ENCODE assay signal across 23 cellular contexts in the genomic region with DNA sequence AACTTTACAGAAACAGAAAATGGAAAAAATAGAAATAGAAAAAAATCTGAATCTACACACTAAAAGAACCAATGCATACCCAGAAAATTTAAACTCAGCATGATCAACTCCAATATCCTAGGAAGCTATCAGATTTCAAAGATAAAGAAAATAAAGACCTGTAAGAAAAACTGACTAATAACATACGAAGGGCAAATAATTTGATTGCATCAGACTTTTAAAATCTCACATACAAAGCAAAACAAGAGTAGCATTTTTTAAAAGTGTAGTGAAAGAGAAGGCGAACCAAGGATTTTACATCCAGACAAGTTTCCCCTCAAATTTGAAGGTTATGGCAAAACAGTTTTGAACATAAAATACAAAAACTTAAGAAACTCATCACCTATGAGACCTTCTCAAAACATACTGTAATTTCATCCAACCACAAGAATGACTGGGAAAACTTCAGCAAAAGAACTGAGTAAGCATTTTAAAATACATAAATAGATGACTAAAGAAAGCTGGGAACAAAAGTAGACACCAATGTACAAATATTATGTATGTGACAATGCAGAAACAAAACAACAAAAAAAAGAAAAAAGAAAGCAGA. TPM values are rescaled to one million over a fixed set of nuclear protein-coding genes. Genes with fewer than 3 reads are reported as not detected.
A peak's percentile ranks its signal among the peaks of the same experiment; 100 is the strongest.
DNase-seq lines count a peak whose midpoint lies in the region; ATAC-seq, FAIRE-seq and TF ChIP-seq lines count a peak whose summit lies in the region.
"Had no signal": no experiment of that assay in that cellular context is flagged by ENCODE, and none has a peak within 500 bp of the region (broad histone marks: within the 10 kb centered on the region; RNA-seq: fewer than 3 reads in every experiment).

No MANE protein-coding gene starts in this region.

- WGBS in trophoblast cell (ENCODE audit: extremely low coverage, insufficient coverage, insufficient read length): no CpG with 5 or more reads among the region's 2 CpGs

- H3K36me3 Mint-ChIP-seq in central memory CD8-positive, alpha-beta T cell (ENCODE audit: insufficient read depth): peaks cover 19% of the 10 kb centered on the region
- H3K36me3 Mint-ChIP-seq in stimulated activated naive B cell treated with anti-CD40 and anti-IgM and Interleukin-4, amounts not matched to agents 10 μg/mL and 1 μg/mL and 100 μg/mL, for 72 hours: peaks cover 50 to 64% of the 10 kb centered on the region in 2 donors

- no peak overlapping the region for H3K4me3 Mint-ChIP-seq in central memory CD8-positive, alpha-beta T cell
- no peak overlapping the region for H3K4me3 Mint-ChIP-seq in stimulated activated naive B cell treated with anti-CD40 and anti-IgM and Interleukin-4, amounts not matched to agents 10 μg/mL and 1 μg/mL and 100 μg/mL, for 72 hours
- H3K4me3 Mint-ChIP-seq: natural killer cell treated with Interleukin-12 subunit alpha and Interleukin-12 subunit beta and Interleukin-15 and Interleukin-18, amount 100 ng/mL, for 72 hours; T-cell had no signal

- H3K9me3 ChIP-seq in PC-9 (ENCODE audit: insufficient read depth, low read depth) (no peaks in the 10 kb centered on the region), trophoblast cell (ENCODE audit: insufficient read depth, low read depth, low read length) (no peaks in the 10 kb centered on the region)
- H3K9me3 ChIP-seq: thyroid gland had no signal

- H3K14ac ChIP-seq in trophoblast cell (ENCODE audit: low read length): no peak overlapping the region

- POLR2A ChIA-PET in PC-9 (lab: Charles Lee; ENCODE audit: unreplicated experiment): no interaction called here

- no peaks in the 10 kb centered on the region for H3K79me1 ChIP-seq in trophoblast cell (ENCODE audit: low read length)

- TF ChIP-seq CTCF in D721Med (IDR thresholded peaks at IDR 0.05; ENCODE audit: insufficient read depth, missing control alignments): no peak
- TF ChIP-seq CTCF in PC-9 (conservative IDR thresholded peaks at IDR 0.05): no peak

- H3K4me3 ChIP-seq in PC-9: no peak overlapping the region
- no peak overlapping the region for H3K4me3 ChIP-seq in trophoblast cell (ENCODE audit: low read depth, low read length)
- H3K4me3 ChIP-seq: thyroid gland had no signal

- no peak overlapping the region for H3K4ac ChIP-seq in trophoblast cell (ENCODE audit: low read depth, low read length)

- no peak overlapping the region for H2BK120ac ChIP-seq in trophoblast cell (ENCODE audit: insufficient read depth, low read length, poor library complexity)

- no peak overlapping the region for H4K12ac ChIP-seq in trophoblast cell (ENCODE audit: low read depth, low read length)

- no peak overlapping the region for H3K4me2 ChIP-seq in PC-9
- H3K4me2 ChIP-seq in trophoblast cell (ENCODE audit: low read length): no peak overlapping the region

- H3K27ac ChIP-seq in PC-9 (peak overlapping the region; percentile 25; the same call in 1 of the 2 replicates), trophoblast cell (ENCODE audit: low read depth, low read length) (no peak overlapping the region)
- H3K27ac ChIP-seq: thyroid gland had no signal

- H3K18ac ChIP-seq in trophoblast cell (ENCODE audit: low read length): no peak overlapping the region

- intact Hi-C loops in PC-9 (cut with micrococcal nuclease; ENCODE audit: unreplicated experiment): no loop called here

- no peaks in the 10 kb centered on the region for H3F3A ChIP-seq in PC-9 (ENCODE audit: insufficient read depth, low read depth)

- no peak for ATAC-seq in central memory CD8-positive, alpha-beta T cell (replicated peaks; ENCODE audit: extremely low read depth, poor library complexity, severe bottlenecking)
- no peak for ATAC-seq in stimulated activated naive B cell treated with anti-CD40 and anti-IgM and Interleukin-4, amounts not matched to agents 10 μg/mL and 1 μg/mL and 100 μg/mL, for 72 hours (replicated peaks)
- ATAC-seq: esophagus mucosa; left cardiac atrium; natural killer cell treated with Interleukin-12 subunit alpha and Interleukin-12 subunit beta and Interleukin-15 and Interleukin-18, amount 100 ng/mL, for 72 hours; T-cell had no signal

- peak overlapping the region; percentile 29 for H3K27ac Mint-ChIP-seq in central memory CD8-positive, alpha-beta T cell (ENCODE audit: low read depth)
- no peak overlapping the region for H3K27ac Mint-ChIP-seq in stimulated activated naive B cell treated with anti-CD40 and anti-IgM and Interleukin-4, amounts not matched to agents 10 μg/mL and 1 μg/mL and 100 μg/mL, for 72 hours
- H3K27ac Mint-ChIP-seq: natural killer cell treated with Interleukin-12 subunit alpha and Interleukin-12 subunit beta and Interleukin-15 and Interleukin-18, amount 100 ng/mL, for 72 hours; T-cell had no signal

- H3K27me3 ChIP-seq in PC-9 (ENCODE audit: insufficient read depth, low read depth): no peaks in the 10 kb centered on the region
- no peaks in the 10 kb centered on the region for H3K27me3 ChIP-seq in trophoblast cell (ENCODE audit: insufficient read depth, low read length)
- H3K27me3 ChIP-seq: thyroid gland had no signal

- H2BK5ac ChIP-seq in trophoblast cell (ENCODE audit: low read depth, low read length, poor library complexity): no peak overlapping the region

- no peak overlapping the region for H2BK12ac ChIP-seq in trophoblast cell (ENCODE audit: low read length)

- CTCF ChIA-PET in PC-9 (lab: Charles Lee): no interaction called here

- BruUV-seq in PC-9 (replicated peaks; lab: Mats Ljungman, UMichigan): no TSS peak

- H4K20me1 ChIP-seq in PC-9 (ENCODE audit: insufficient read depth): no peaks in the 10 kb centered on the region

- H3K4me1 ChIP-seq in PC-9 (replicated peaks; ENCODE audit: insufficient read depth): no peaks in the 10 kb centered on the region; the same call in 1 of the 2 replicates
- no peaks in the 10 kb centered on the region for H3K4me1 ChIP-seq in trophoblast cell (ENCODE audit: control insufficient read depth in 1 of 2, insufficient read depth in 2 of 2, low read length in 2 of 2)
- H3K4me1 ChIP-seq: thyroid gland had no signal

- H3K23ac ChIP-seq in trophoblast cell (ENCODE audit: low read length): no peak overlapping the region

- DNase-seq in D721Med (ENCODE audit: insufficient read length, low spot score) (no peak), PC-9 (no peak), non-pigmented ciliary epithelial cell (ENCODE audit: low read depth) (peak; percentile 9), H4 (ENCODE audit: low spot score) (no peak), T-helper 9 cell (no peak), trophoblast cell (no peak)
- DNase-seq in central memory CD8-positive, alpha-beta T cell (ENCODE audit: low spot score in 2 of 2): no peak
- no peak for DNase-seq in stimulated activated naive B cell treated with anti-CD40 and anti-IgM and Interleukin-4, amounts not matched to agents 10 μg/mL and 1 μg/mL and 100 μg/mL, for 72 hours
- DNase-seq: activated CD4-positive, alpha-beta T cell treated with anti-CD3 and anti-CD28 coated beads, Interleukin-2, amount 50 U/mL, for 1 hour; cerebellar nuclear complex; DMS79 treated with DMSO at 0.1 percent for 48 hours; effector CD8-positive, alpha-beta T cell; Kasumi-1; left cardiac atrium; NCI-H1436; NCI-H2171 treated with DMSO at 0.1 percent for 48 hours; stimulated activated CD4-positive, alpha-beta T cell treated with anti-CD3 and anti-CD28 coated beads, Interleukin-2, amount 100 ng/mL, for 24 hours; stimulated activated naive CD4-positive, alpha-beta T cell; T-cell; thyroid gland had no signal

- H3K27me3 Mint-ChIP-seq in central memory CD8-positive, alpha-beta T cell: no peaks in the 10 kb centered on the region
- H3K27me3 Mint-ChIP-seq in stimulated activated naive B cell treated with anti-CD40 and anti-IgM and Interleukin-4, amounts not matched to agents 10 μg/mL and 1 μg/mL and 100 μg/mL, for 72 hours: no peaks in the 10 kb centered on the region
- H3K27me3 Mint-ChIP-seq: natural killer cell treated with Interleukin-12 subunit alpha and Interleukin-12 subunit beta and Interleukin-15 and Interleukin-18, amount 100 ng/mL, for 72 hours; T-cell had no signal

- H4K8ac ChIP-seq in trophoblast cell (ENCODE audit: low read depth, low read length): no peak overlapping the region

- no peaks in the 10 kb centered on the region for H3K9me3 Mint-ChIP-seq in central memory CD8-positive, alpha-beta T cell
- no peaks in the 10 kb centered on the region for H3K9me3 Mint-ChIP-seq in stimulated activated naive B cell treated with anti-CD40 and anti-IgM and Interleukin-4, amounts not matched to agents 10 μg/mL and 1 μg/mL and 100 μg/mL, for 72 hours
- H3K9me3 Mint-ChIP-seq: natural killer cell treated with Interleukin-12 subunit alpha and Interleukin-12 subunit beta and Interleukin-15 and Interleukin-18, amount 100 ng/mL, for 72 hours; T-cell had no signal

- H3K9me2 ChIP-seq in PC-9 (ENCODE audit: insufficient read depth): no peaks in the 10 kb centered on the region

- FAIRE-seq in D721Med (lab: Jason Lieb, UNC): peak; percentile 55
- FAIRE-seq: H54 had no signal

- peaks cover 16% of the 10 kb centered on the region; the same call in 1 of the 2 replicates for H3K36me3 ChIP-seq in PC-9 (ENCODE audit: low read depth)
- H3K36me3 ChIP-seq in trophoblast cell (ENCODE audit: control insufficient read depth in 1 of 2, insufficient read depth in 2 of 2, low read length in 2 of 2): peaks cover 0 to 5% of the 10 kb centered on the region in 2 experiments

- peaks cover 6% of the 10 kb centered on the region for H3K4me1 Mint-ChIP-seq in central memory CD8-positive, alpha-beta T cell
- H3K4me1 Mint-ChIP-seq in stimulated activated naive B cell treated with anti-CD40 and anti-IgM and Interleukin-4, amounts not matched to agents 10 μg/mL and 1 μg/mL and 100 μg/mL, for 72 hours: no peaks in the 10 kb centered on the region

- no peaks in the 10 kb centered on the region for H3K79me2 ChIP-seq in PC-9 (ENCODE audit: low read depth)
- no peaks in the 10 kb centered on the region for H3K79me2 ChIP-seq in trophoblast cell (ENCODE audit: control insufficient read depth, insufficient read depth, low read length, poor library complexity)

- H4K91ac ChIP-seq in trophoblast cell (ENCODE audit: low read depth, low read length): no peak overlapping the region

- H2AFZ ChIP-seq in PC-9: no peak overlapping the region
- no peak overlapping the region for H2AFZ ChIP-seq in trophoblast cell (ENCODE audit: insufficient read depth, low read length, poor library complexity)

- no peak overlapping the region for H3K9ac ChIP-seq in trophoblast cell (ENCODE audit: low read length)

- H2AK5ac ChIP-seq in trophoblast cell (ENCODE audit: low read length): no peak overlapping the region

RNA-seq across cellular contexts. Expression of a gene that starts 54.8 kb away (rescaled TPM):
- 28.8 and 28.9 TPM in 2 replicates for total RNA-seq in PC-9 (2021)
- 16.2 and 18.2 TPM in 2 replicates for total RNA-seq in H4 (2014; rRNA removed; shearing (Covaris generic))
- polyA plus RNA-seq in trophoblast cell (2013): 21.5 and 21.9 TPM in 2 replicates
